In genomic region chr18:11980555-11981382, GRCh38 we compare ENCODE assay signal across 1 cellular context.
TF ChIP-seq lines count a peak whose summit lies in the region.

No MANE protein-coding gene starts in this region.

TF ChIP-seq in HepG2, 621 proteins besides CTCF, POLR2A, EP300 and RAD21 (continued from another document and continues in another):
- TF ChIP-seq ATF6 (CRISPR knock-in tag; conservative IDR thresholded peaks at IDR 0.05) (no peak), ELF4 (CRISPR knock-in tag; IDR thresholded peaks at IDR 0.05; ENCODE audit: borderline replicate concordance) (no peak), TEAD2 (CRISPR knock-in tag; IDR thresholded peaks at IDR 0.05) (no peak), SRF (IDR thresholded peaks at IDR 0.05; ENCODE audit: low read depth, low read length) (no peak), ZNF709 (CRISPR knock-in tag; IDR thresholded peaks at IDR 0.05) (peak; percentile 82; the same call in 1 of the 2 replicates), TFDP2 (CRISPR knock-in tag; IDR thresholded peaks at IDR 0.05) (peak; percentile 53), ZBTB43 (CRISPR knock-in tag; conservative IDR thresholded peaks at IDR 0.05) (peak; percentile 41; the same call in 1 of the 2 replicates), ATF5 (CRISPR knock-in tag; IDR thresholded peaks at IDR 0.05; ENCODE audit: low read depth) (no peak), ZNF362 (CRISPR knock-in tag; IDR thresholded peaks at IDR 0.05; ENCODE audit: borderline replicate concordance) (peak; percentile 54; the same call in 1 of the 2 replicates), ARID2 (CRISPR knock-in tag; IDR thresholded peaks at IDR 0.05; ENCODE audit: borderline replicate concordance) (peak; percentile 58; the same call in 1 of the 2 replicates), MEF2D (CRISPR knock-in tag; IDR thresholded peaks at IDR 0.05) (peak; percentile 48), HMGXB4 (CRISPR knock-in tag; IDR thresholded peaks at IDR 0.05; ENCODE audit: borderline replicate concordance in 1 of 2, low read depth in 1 of 2) (peak in 1 of 2 experiments; percentile 95; a peak in 3 of 4 replicates), ZNF639 (CRISPR knock-in tag; conservative IDR thresholded peaks at IDR 0.05) (peak; percentile 54; the same call in 1 of the 2 replicates), ZNF232 (CRISPR knock-in tag; IDR thresholded peaks at IDR 0.05; ENCODE audit: borderline replicate concordance) (peak; percentile 73), ZNF800 (CRISPR knock-in tag; IDR thresholded peaks at IDR 0.05) (peak; percentile 93), DMAP1 (CRISPR knock-in tag; IDR thresholded peaks at IDR 0.05) (peak; percentile 86), KDM5B (CRISPR knock-in tag; IDR thresholded peaks at IDR 0.05; ENCODE audit: borderline replicate concordance) (peak; percentile 96), GLMP (CRISPR knock-in tag; IDR thresholded peaks at IDR 0.05; ENCODE audit: borderline replicate concordance) (no peak), HNF4G (IDR thresholded peaks at IDR 0.05; ENCODE audit: borderline replicate concordance, low read depth, low read length) (no peak), HNF4G (CRISPR knock-in tag; IDR thresholded peaks at IDR 0.05; ENCODE audit: borderline replicate concordance, low read depth) (peak; percentile 36; the same call in 1 of the 2 replicates), ONECUT2 (CRISPR knock-in tag; IDR thresholded peaks at IDR 0.05) (no peak), ZNF75D (CRISPR knock-in tag; IDR thresholded peaks at IDR 0.05; ENCODE audit: borderline replicate concordance) (no peak), POLR2AphosphoS5 (IDR thresholded peaks at IDR 0.05; ENCODE audit: low read depth, low read length) (peak; percentile 69; the same call in 1 of the 2 replicates), ZNF761 (CRISPR knock-in tag; conservative IDR thresholded peaks at IDR 0.05) (peak; percentile 73; the same call in 1 of the 2 replicates), MTERF4 (CRISPR knock-in tag; IDR thresholded peaks at IDR 0.05) (peak; percentile 84; the same call in 1 of the 2 replicates), FOXP4 (CRISPR knock-in tag; IDR thresholded peaks at IDR 0.05) (0 out of 2 replicates have a peak, but pooled peaks have one; percentile 22), MIXL1 (CRISPR knock-in tag; IDR thresholded peaks at IDR 0.05) (no peak), MLLT10 (CRISPR knock-in tag; IDR thresholded peaks at IDR 0.05) (no peak), SOX5 (CRISPR knock-in tag; IDR thresholded peaks at IDR 0.05; ENCODE audit: borderline replicate concordance) (peak; percentile 67; the same call in 1 of the 2 replicates), HMGXB3 (CRISPR knock-in tag; IDR thresholded peaks at IDR 0.05; ENCODE audit: borderline replicate concordance) (0 out of 2 replicates have a peak, but pooled peaks have one; percentile 67)
